Comparison of ENCODE assay signal across 19 cellular contexts in genomic region chr16:49436181-49436580, GRCh38.
"Had no signal": no experiment of that assay in that cellular context is flagged by ENCODE, and none has a peak within 500 bp of the region (broad histone marks: within the 10 kb centered on the region; RNA-seq: fewer than 3 reads in every experiment).

No MANE protein-coding gene starts in this region.

- H3K27ac Mint-ChIP-seq: mesothelial cell of epicardium had no signal

- H3K4me1 ChIP-seq: foreskin keratinocyte, left lung had no signal

- H3K36me3 Mint-ChIP-seq: mesothelial cell of epicardium, naive B cell had no signal

- H3K27me3 ChIP-seq: foreskin keratinocyte had no signal

- H3K9me3 Mint-ChIP-seq: mesothelial cell of epicardium, naive B cell had no signal

- H3K9me3 ChIP-seq: esophagus muscularis mucosa, gastroesophageal sphincter, heart right ventricle, left lung, lower lobe of right lung, mucosa of descending colon had no signal

- H3K4me3 ChIP-seq: coronary artery, dorsolateral prefrontal cortex, esophagus muscularis mucosa, gastroesophageal sphincter, heart right ventricle, left lung, lower lobe of right lung, mucosa of descending colon had no signal

- ATAC-seq: foreskin keratinocyte, gastroesophageal sphincter, heart right ventricle, left cardiac atrium, left lung, left ventricle myocardium superior, lower lobe of right lung, mucosa of descending colon had no signal

- H3K36me3 ChIP-seq: esophagus muscularis mucosa, gastroesophageal sphincter, heart right ventricle, left lung, lower lobe of right lung had no signal

- H3K4me3 Mint-ChIP-seq: mesothelial cell of epicardium had no signal

- DNase-seq: dermis blood vessel endothelial cell; dorsolateral prefrontal cortex; effector CD4-positive, alpha-beta T cell; effector memory CD4-positive, alpha-beta T cell; foreskin keratinocyte; head of caudate nucleus; heart right ventricle; hippocampal formation; left cardiac atrium; left lung; left ventricle myocardium superior; lower lobe of right lung; mesenchymal stem cell; mucosa of descending colon; naive B cell had no signal

- H3K27ac ChIP-seq: coronary artery, dorsolateral prefrontal cortex, esophagus muscularis mucosa, foreskin keratinocyte, gastroesophageal sphincter, heart right ventricle, left lung, lower lobe of right lung had no signal
